In genomic region chr13:111210082-111210481, GRCh38 we compare ENCODE assay signal across 1 cellular context.
TF ChIP-seq lines count a peak whose summit lies in the region.

No MANE protein-coding gene starts in this region.

TF ChIP-seq in GM23338, 12 proteins besides CTCF, POLR2A, EP300 and RAD21 (continued from another document):
- TF ChIP-seq ZNF462 (CRISPR knock-in tag; IDR thresholded peaks at IDR 0.05) (no peak), ZNF114 (CRISPR knock-in tag; IDR thresholded peaks at IDR 0.05) (no peak), EZH2 (IDR thresholded peaks at IDR 0.05; ENCODE audit: low read depth, unreplicated experiment) (no peak), NANOG (IDR thresholded peaks at IDR 0.05; ENCODE audit: borderline replicate concordance) (no peak), REST (IDR thresholded peaks at IDR 0.05; ENCODE audit: unreplicated experiment) (no peak), CREB1 (CRISPR knock-in tag; IDR thresholded peaks at IDR 0.05; ENCODE audit: low read depth) (no peak)
